Comparison of ENCODE assay signal across 16 cellular contexts in genomic region chr11:88059326-88059725, GRCh38.
"Had no signal": no experiment of that assay in that cellular context is flagged by ENCODE, and none has a peak within 500 bp of the region (broad histone marks: within the 10 kb centered on the region; RNA-seq: fewer than 3 reads in every experiment).

No MANE protein-coding gene starts in this region.

- H3K27ac ChIP-seq: cardiac muscle cell, prostate gland, right lobe of liver, stomach, thoracic aorta had no signal

- H3K27ac Mint-ChIP-seq: activated B cell treated with CpG ODN at 0.5 μM for 24 hours; activated CD4-positive, alpha-beta T cell treated with anti-CD3 and anti-CD28 coated beads, Interleukin-2, amount 10 ng/mL, durations not matched to agents 24 days and 14 days; activated naive CD8-positive, alpha-beta T cell; natural killer cell had no signal

- ATAC-seq: natural killer cell, right lobe of liver had no signal

- H3K4me1 ChIP-seq: prostate gland, right lobe of liver, stomach had no signal

- H3K27me3 Mint-ChIP-seq: activated B cell treated with CpG ODN at 0.5 μM for 24 hours had no signal

- H3K36me3 Mint-ChIP-seq: activated naive CD8-positive, alpha-beta T cell; natural killer cell had no signal

- DNase-seq: activated B cell treated with CpG ODN at 0.5 μM for 24 hours; activated CD4-positive, alpha-beta T cell treated with anti-CD3 and anti-CD28 coated beads, Interleukin-2, amount 10 ng/mL, durations not matched to agents 24 days and 14 days; activated gamma-delta T cell treated with Interleukin-2 at 50 U/mL for 16 hours; amygdala; hippocampal formation; kidney; mesendoderm; natural killer cell; right lobe of liver; stomach; SW 1271 had no signal

- H3K4me2 ChIP-seq: smooth muscle cell had no signal

- H3K27me3 ChIP-seq: cardiac muscle cell, right lobe of liver, stomach had no signal

- H3K4me1 Mint-ChIP-seq: activated B cell treated with CpG ODN at 0.5 μM for 24 hours; activated CD4-positive, alpha-beta T cell treated with anti-CD3 and anti-CD28 coated beads, Interleukin-2, amount 10 ng/mL, durations not matched to agents 24 days and 14 days; natural killer cell had no signal

- H3K36me3 ChIP-seq: cardiac muscle cell, prostate gland, right lobe of liver, stomach, thoracic aorta had no signal

- H3K4me3 ChIP-seq: cardiac muscle cell, prostate gland, right lobe of liver, smooth muscle cell, stomach, thoracic aorta had no signal

- H3K4me3 Mint-ChIP-seq: activated B cell treated with CpG ODN at 0.5 μM for 24 hours; activated CD4-positive, alpha-beta T cell treated with anti-CD3 and anti-CD28 coated beads, Interleukin-2, amount 10 ng/mL, durations not matched to agents 24 days and 14 days; activated naive CD8-positive, alpha-beta T cell; natural killer cell had no signal

- H3K9me3 Mint-ChIP-seq: activated B cell treated with CpG ODN at 0.5 μM for 24 hours; activated CD4-positive, alpha-beta T cell treated with anti-CD3 and anti-CD28 coated beads, Interleukin-2, amount 10 ng/mL, durations not matched to agents 24 days and 14 days; natural killer cell had no signal

- H3K9me3 ChIP-seq: prostate gland, right lobe of liver, stomach, thoracic aorta had no signal
